19 cellular contexts compared by ENCODE assay signal in genomic region chr5:13944564-13945195, GRCh38. TPM values are rescaled to one million over a fixed set of nuclear protein-coding genes. Genes with fewer than 3 reads are reported as not detected.
DNase-seq lines count a peak whose midpoint lies in the region; ATAC-seq lines count a peak whose summit lies in the region.
"Had no signal": no experiment of that assay in that cellular context is flagged by ENCODE, and none has a peak within 500 bp of the region (broad histone marks: within the 10 kb centered on the region; RNA-seq: fewer than 3 reads in every experiment).

DNAH5 (minus strand) TSS chr5:13944688; CDS start chr5:13944438, 250 bp downstream.

- DNase-seq in DMS79 treated with DMSO at 0.1 percent for 48 hours (lab: John Stamatoyannopoulos, UW) = peak; percentile 71
- peak; percentile 97 for DNase-seq in M059J (ENCODE audit: low read depth)
- peak; percentile 75 for DNase-seq in RPMI7951 (ENCODE audit: low read depth)
- peak; percentile 15 for DNase-seq in foreskin melanocyte
- DNase-seq in activated CD8-positive, alpha-beta memory T cell treated with anti-CD3 and anti-CD28 coated beads, Interleukin-2, amount 10 ng/mL, durations not matched to agents 7 days and 5 days = no peak
- no peak for DNase-seq in trophoblast cell
- DNase-seq: activated CD4-positive, alpha-beta T cell treated with anti-CD3 and anti-CD28 coated beads, Interleukin-2, amount 50 U/mL, for 4 hours; activated naive CD8-positive, alpha-beta T cell treated with anti-CD3 and anti-CD28 coated beads for 36 hours; activated T-cell treated with anti-CD3 and anti-CD28 coated beads, Interleukin-2, amount 50 U/mL, for 1 hour; caudate nucleus; esophagus squamous epithelium; mesendoderm; thyroid gland had no signal

- no peak within 1 kb of the TSS for H3K14ac ChIP-seq in trophoblast cell (ENCODE audit: low read length)

- no peak within 1 kb of the TSS for H2AK5ac ChIP-seq in trophoblast cell (ENCODE audit: low read length)

- WGBS in trophoblast cell (ENCODE audit: extremely low coverage, insufficient coverage, insufficient read length) = no CpG with 5 or more reads among the region's 4 CpGs

- H3K4me1 Mint-ChIP-seq in activated CD8-positive, alpha-beta memory T cell treated with anti-CD3 and anti-CD28 coated beads, Interleukin-2, amount 10 ng/mL, durations not matched to agents 7 days and 5 days = no peaks in the 10 kb centered on the region
- H3K4me1 Mint-ChIP-seq: activated naive CD8-positive, alpha-beta T cell treated with anti-CD3 and anti-CD28 coated beads for 36 hours; CD14-positive monocyte; nephron had no signal

- H3K36me3 ChIP-seq in trophoblast cell (ENCODE audit: control insufficient read depth in 1 of 2, insufficient read depth in 2 of 2, low read length in 2 of 2) = no peaks in the 10 kb centered on the region
- H3K36me3 ChIP-seq: esophagus squamous epithelium, thyroid gland had no signal

- H4K91ac ChIP-seq in trophoblast cell (ENCODE audit: low read depth, low read length) = no peak within 1 kb of the TSS

- no peak within 1 kb of the TSS for H3K23ac ChIP-seq in trophoblast cell (ENCODE audit: low read length)

- no peaks in the 10 kb centered on the region for H3K9me3 ChIP-seq in trophoblast cell (ENCODE audit: insufficient read depth, low read depth, low read length)
- H3K9me3 ChIP-seq: esophagus squamous epithelium, thyroid gland had no signal

- H3K27me3 ChIP-seq in trophoblast cell (ENCODE audit: insufficient read depth, low read length) = no peaks in the 10 kb centered on the region
- H3K27me3 ChIP-seq: thyroid gland had no signal

- H2AFZ ChIP-seq in trophoblast cell (ENCODE audit: insufficient read depth, low read length, poor library complexity) = no peak within 1 kb of the TSS

- peaks cover 2% of the 10 kb centered on the region for H3K9me3 Mint-ChIP-seq in activated CD8-positive, alpha-beta memory T cell treated with anti-CD3 and anti-CD28 coated beads, Interleukin-2, amount 10 ng/mL, durations not matched to agents 7 days and 5 days (ENCODE audit: low read depth)
- H3K9me3 Mint-ChIP-seq: activated naive CD8-positive, alpha-beta T cell treated with anti-CD3 and anti-CD28 coated beads for 36 hours; nephron had no signal

- no peaks in the 10 kb centered on the region for H3K79me1 ChIP-seq in trophoblast cell (ENCODE audit: low read length)

- no peak within 1 kb of the TSS for H3K4me2 ChIP-seq in trophoblast cell (ENCODE audit: low read length)

- no peaks in the 10 kb centered on the region for H3K27me3 Mint-ChIP-seq in activated CD8-positive, alpha-beta memory T cell treated with anti-CD3 and anti-CD28 coated beads, Interleukin-2, amount 10 ng/mL, durations not matched to agents 7 days and 5 days
- H3K27me3 Mint-ChIP-seq: activated naive CD8-positive, alpha-beta T cell treated with anti-CD3 and anti-CD28 coated beads for 36 hours had no signal

- H3K4me1 ChIP-seq in trophoblast cell (ENCODE audit: control insufficient read depth in 1 of 2, insufficient read depth in 2 of 2, low read length in 2 of 2) = peaks cover 8% of the 10 kb centered on the region in 2 experiments
- H3K4me1 ChIP-seq: thyroid gland had no signal

- H2BK5ac ChIP-seq in trophoblast cell (ENCODE audit: low read depth, low read length, poor library complexity) = no peak within 1 kb of the TSS

- H4K12ac ChIP-seq in trophoblast cell (ENCODE audit: low read depth, low read length) = no peak within 1 kb of the TSS

- CTCF ChIA-PET in activated CD8-positive, alpha-beta memory T cell treated with anti-CD3 and anti-CD28 coated beads, Interleukin-2, amount 10 ng/mL, durations not matched to agents 7 days and 5 days (lab: Charles Lee) = no interaction called here

- H3K27ac Mint-ChIP-seq in activated CD8-positive, alpha-beta memory T cell treated with anti-CD3 and anti-CD28 coated beads, Interleukin-2, amount 10 ng/mL, durations not matched to agents 7 days and 5 days = no peak within 1 kb of the TSS
- H3K27ac Mint-ChIP-seq: activated naive CD8-positive, alpha-beta T cell treated with anti-CD3 and anti-CD28 coated beads for 36 hours; nephron; progenitor cell of endocrine pancreas had no signal

- H2BK12ac ChIP-seq in trophoblast cell (ENCODE audit: low read length) = no peak within 1 kb of the TSS

- H3K4me3 Mint-ChIP-seq in activated CD8-positive, alpha-beta memory T cell treated with anti-CD3 and anti-CD28 coated beads, Interleukin-2, amount 10 ng/mL, durations not matched to agents 7 days and 5 days = no peak within 1 kb of the TSS
- H3K4me3 Mint-ChIP-seq: activated naive CD8-positive, alpha-beta T cell treated with anti-CD3 and anti-CD28 coated beads for 36 hours; CD14-positive monocyte; nephron had no signal

- H3K18ac ChIP-seq in trophoblast cell (ENCODE audit: low read length) = no peak within 1 kb of the TSS

- H3K79me2 ChIP-seq in trophoblast cell (ENCODE audit: control insufficient read depth, insufficient read depth, low read length, poor library complexity) = no peaks in the 10 kb centered on the region

- H3K4ac ChIP-seq in trophoblast cell (ENCODE audit: low read depth, low read length) = no peak within 1 kb of the TSS

- H3K27ac ChIP-seq in trophoblast cell (ENCODE audit: low read depth, low read length) = no peak within 1 kb of the TSS
- H3K27ac ChIP-seq: esophagus squamous epithelium, RWPE1, thyroid gland had no signal

- H3K4me3 ChIP-seq in trophoblast cell (ENCODE audit: low read depth, low read length) = no peak within 1 kb of the TSS
- H3K4me3 ChIP-seq: esophagus squamous epithelium, thyroid gland had no signal

- ATAC-seq in HG02642 (IDR thresholded peaks at IDR 0.05; ENCODE audit: poor library complexity, unreplicated experiment) (no peak), GM18873 (IDR thresholded peaks at IDR 0.05; ENCODE audit: low FRiP score, unreplicated experiment) (no peak)
- ATAC-seq in activated CD8-positive, alpha-beta memory T cell treated with anti-CD3 and anti-CD28 coated beads, Interleukin-2, amount 10 ng/mL, durations not matched to agents 7 days and 5 days = no peak

- no peak within 1 kb of the TSS for H4K8ac ChIP-seq in trophoblast cell (ENCODE audit: low read depth, low read length)

- H2BK120ac ChIP-seq in trophoblast cell (ENCODE audit: insufficient read depth, low read length, poor library complexity) = no peak within 1 kb of the TSS

- H3K9ac ChIP-seq in trophoblast cell (ENCODE audit: low read length) = no peak within 1 kb of the TSS

- H3K36me3 Mint-ChIP-seq in activated CD8-positive, alpha-beta memory T cell treated with anti-CD3 and anti-CD28 coated beads, Interleukin-2, amount 10 ng/mL, durations not matched to agents 7 days and 5 days = no peaks in the 10 kb centered on the region
- H3K36me3 Mint-ChIP-seq: activated naive CD8-positive, alpha-beta T cell treated with anti-CD3 and anti-CD28 coated beads for 36 hours; CD14-positive monocyte had no signal

RNA-seq across cellular contexts. Expression of gene DNAH5, which starts in this region (rescaled TPM):
- total RNA-seq in M059J (2014; rRNA removed; shearing (Covaris generic)) = 2.2 and 3.0 TPM in 2 replicates
- 0.96 and 2.0 TPM in 2 replicates for total RNA-seq in RPMI7951 (2014; rRNA removed; shearing (Covaris generic))
- total RNA-seq in activated CD8-positive, alpha-beta memory T cell treated with anti-CD3 and anti-CD28 coated beads, Interleukin-2, amount 10 ng/mL, durations not matched to agents 7 days and 5 days = not detected
- 0.56 and 0.61 TPM in 2 replicates for polyA plus RNA-seq in trophoblast cell (2013)
- total RNA-seq: activated naive CD8-positive, alpha-beta T cell treated with anti-CD3 and anti-CD28 coated beads for 36 hours had no signal
- polyA plus RNA-seq: CD14-positive monocyte had no signal

Comparison
In these comparisons a context has a peak if more than half of its experiments do, and no peak if none do; other contexts are left out.
1. DNase-seq: peak in DMS79 treated with DMSO at 0.1 percent for 48 hours (single experiment), M059J (single experiment), RPMI7951 (single experiment) and foreskin melanocyte (single experiment); none in activated CD8-positive, alpha-beta memory T cell treated with anti-CD3 and anti-CD28 coated beads, Interleukin-2, amount 10 ng/mL, durations not matched to agents 7 days and 5 days (single experiment) and trophoblast cell (0 of 2).